1 cellular context compared by ENCODE assay signal in genomic region chr22:49457946-49458707, GRCh38.
TF ChIP-seq lines count a peak whose summit lies in the region.

No MANE protein-coding gene starts in this region.

TF ChIP-seq in HepG2, 621 proteins besides CTCF, POLR2A, EP300 and RAD21 (continued from another document):
- TF ChIP-seq MNT (IDR thresholded peaks at IDR 0.05) (peak; percentile 16; the same call in 1 of the 2 replicates), ZNF646 (CRISPR knock-in tag; IDR thresholded peaks at IDR 0.05) (peak; percentile 69), CREB1 (IDR thresholded peaks at IDR 0.05) (peak; percentile 26; the same call in 1 of the 2 replicates), CREB1 (CRISPR knock-in tag; IDR thresholded peaks at IDR 0.05) (no peak), XBP1 (CRISPR knock-in tag; IDR thresholded peaks at IDR 0.05) (no peak), ATM (IDR thresholded peaks at IDR 0.05; ENCODE audit: borderline replicate concordance) (peak; percentile 39; the same call in 1 of the 2 replicates), SOX6 (IDR thresholded peaks at IDR 0.05) (peak; percentile 11; the same call in 1 of the 2 replicates), SOX6 (CRISPR knock-in tag; IDR thresholded peaks at IDR 0.05) (no peak), RXRB (CRISPR knock-in tag; IDR thresholded peaks at IDR 0.05; ENCODE audit: borderline replicate concordance) (no peak), GATAD2A (CRISPR knock-in tag; IDR thresholded peaks at IDR 0.05) (no peak), NBN (conservative IDR thresholded peaks at IDR 0.05) (peak; percentile 69; the same call in 1 of the 2 replicates), ZNF430 (CRISPR knock-in tag; IDR thresholded peaks at IDR 0.05) (no peak), FOXP1 (IDR thresholded peaks at IDR 0.05) (peak; percentile 39; the same call in 1 of the 2 replicates), FOXP1 (CRISPR knock-in tag; IDR thresholded peaks at IDR 0.05) (no peak), TBX2 (CRISPR knock-in tag; IDR thresholded peaks at IDR 0.05; ENCODE audit: borderline replicate concordance) (no peak), LCORL (IDR thresholded peaks at IDR 0.05) (0 out of 2 replicates have a peak, but pooled peaks have one; percentile 20), LCORL (CRISPR knock-in tag; IDR thresholded peaks at IDR 0.05) (no peak)
- TF ChIP-seq, protein P1, sequence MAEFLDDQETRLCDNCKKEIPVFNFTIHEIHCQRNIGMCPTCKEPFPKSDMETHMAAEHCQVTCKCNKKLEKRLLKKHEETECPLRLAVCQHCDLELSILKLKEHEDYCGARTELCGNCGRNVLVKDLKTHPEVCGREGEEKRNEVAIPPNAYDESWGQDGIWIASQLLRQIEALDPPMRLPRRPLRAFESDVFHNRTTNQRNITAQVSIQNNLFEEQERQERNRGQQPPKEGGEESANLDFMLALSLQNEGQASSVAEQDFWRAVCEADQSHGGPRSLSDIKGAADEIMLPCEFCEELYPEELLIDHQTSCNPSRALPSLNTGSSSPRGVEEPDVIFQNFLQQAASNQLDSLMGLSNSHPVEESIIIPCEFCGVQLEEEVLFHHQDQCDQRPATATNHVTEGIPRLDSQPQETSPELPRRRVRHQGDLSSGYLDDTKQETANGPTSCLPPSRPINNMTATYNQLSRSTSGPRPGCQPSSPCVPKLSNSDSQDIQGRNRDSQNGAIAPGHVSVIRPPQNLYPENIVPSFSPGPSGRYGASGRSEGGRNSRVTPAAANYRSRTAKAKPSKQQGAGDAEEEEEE (CRISPR knock-in tag; IDR thresholded peaks at IDR 0.05; ENCODE audit: borderline replicate concordance): no peak
TF ChIP-seq in HepG2: peak in this region for 9.
